ENCODE assay signal across 1 cellular context in genomic region chr7:50477640-50478039, GRCh38.
TF ChIP-seq lines count a peak whose summit lies in the region.

No MANE protein-coding gene starts in this region.

TF ChIP-seq in HepG2, 621 proteins besides CTCF, POLR2A, EP300 and RAD21 (continued from another document):
- TF ChIP-seq LRRFIP1 (CRISPR knock-in tag; conservative IDR thresholded peaks at IDR 0.05) (no peak), GABPA (IDR thresholded peaks at IDR 0.05; ENCODE audit: low read depth, low read length) (no peak), GABPA (CRISPR knock-in tag; IDR thresholded peaks at IDR 0.05; ENCODE audit: low read depth) (no peak), SAFB2 (CRISPR knock-in tag; IDR thresholded peaks at IDR 0.05; ENCODE audit: borderline replicate concordance, low read depth) (no peak), FOXP1 (IDR thresholded peaks at IDR 0.05) (no peak), FOXP1 (CRISPR knock-in tag; IDR thresholded peaks at IDR 0.05) (0 out of 2 replicates have a peak, but pooled peaks have one; percentile 49), SKIL (CRISPR knock-in tag; IDR thresholded peaks at IDR 0.05; ENCODE audit: borderline replicate concordance) (no peak), ZNF749 (CRISPR knock-in tag; IDR thresholded peaks at IDR 0.05; ENCODE audit: borderline replicate concordance) (no peak), HNRNPH1 (optimal IDR thresholded peaks at IDR 0.05; ENCODE audit: low read depth, low read length) (no peak), HHEX (CRISPR knock-in tag; IDR thresholded peaks at IDR 0.05) (no peak), KDM5A (IDR thresholded peaks at IDR 0.05; ENCODE audit: borderline replicate concordance, low read length) (no peak), SATB2 (CRISPR knock-in tag; IDR thresholded peaks at IDR 0.05) (no peak), NR2F1 (CRISPR knock-in tag; IDR thresholded peaks at IDR 0.05) (no peak), ZC3H13 (CRISPR knock-in tag; IDR thresholded peaks at IDR 0.05) (no peak), ZKSCAN8 (CRISPR knock-in tag; IDR thresholded peaks at IDR 0.05; ENCODE audit: borderline replicate concordance) (peak; percentile 95), KLF11 (CRISPR knock-in tag; IDR thresholded peaks at IDR 0.05) (no peak), ZNF768 (CRISPR knock-in tag; IDR thresholded peaks at IDR 0.05) (no peak), ZNF724P (CRISPR knock-in tag; IDR thresholded peaks at IDR 0.05; ENCODE audit: borderline replicate concordance) (no peak), RARA (CRISPR knock-in tag; IDR thresholded peaks at IDR 0.05) (0 out of 2 replicates have a peak, but pooled peaks have one; percentile 10), SOX5 (CRISPR knock-in tag; IDR thresholded peaks at IDR 0.05; ENCODE audit: borderline replicate concordance) (peak; percentile 43; the same call in 1 of the 2 replicates)
- TF ChIP-seq, protein P1, sequence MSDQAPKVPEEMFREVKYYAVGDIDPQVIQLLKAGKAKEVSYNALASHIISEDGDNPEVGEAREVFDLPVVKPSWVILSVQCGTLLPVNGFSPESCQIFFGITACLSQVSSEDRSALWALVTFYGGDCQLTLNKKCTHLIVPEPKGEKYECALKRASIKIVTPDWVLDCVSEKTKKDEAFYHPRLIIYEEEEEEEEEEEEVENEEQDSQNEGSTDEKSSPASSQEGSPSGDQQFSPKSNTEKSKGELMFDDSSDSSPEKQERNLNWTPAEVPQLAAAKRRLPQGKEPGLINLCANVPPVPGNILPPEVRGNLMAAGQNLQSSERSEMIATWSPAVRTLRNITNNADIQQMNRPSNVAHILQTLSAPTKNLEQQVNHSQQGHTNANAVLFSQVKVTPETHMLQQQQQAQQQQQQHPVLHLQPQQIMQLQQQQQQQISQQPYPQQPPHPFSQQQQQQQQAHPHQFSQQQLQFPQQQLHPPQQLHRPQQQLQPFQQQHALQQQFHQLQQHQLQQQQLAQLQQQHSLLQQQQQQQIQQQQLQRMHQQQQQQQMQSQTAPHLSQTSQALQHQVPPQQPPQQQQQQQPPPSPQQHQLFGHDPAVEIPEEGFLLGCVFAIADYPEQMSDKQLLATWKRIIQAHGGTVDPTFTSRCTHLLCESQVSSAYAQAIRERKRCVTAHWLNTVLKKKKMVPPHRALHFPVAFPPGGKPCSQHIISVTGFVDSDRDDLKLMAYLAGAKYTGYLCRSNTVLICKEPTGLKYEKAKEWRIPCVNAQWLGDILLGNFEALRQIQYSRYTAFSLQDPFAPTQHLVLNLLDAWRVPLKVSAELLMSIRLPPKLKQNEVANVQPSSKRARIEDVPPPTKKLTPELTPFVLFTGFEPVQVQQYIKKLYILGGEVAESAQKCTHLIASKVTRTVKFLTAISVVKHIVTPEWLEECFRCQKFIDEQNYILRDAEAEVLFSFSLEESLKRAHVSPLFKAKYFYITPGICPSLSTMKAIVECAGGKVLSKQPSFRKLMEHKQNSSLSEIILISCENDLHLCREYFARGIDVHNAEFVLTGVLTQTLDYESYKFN (CRISPR knock-in tag; conservative IDR thresholded peaks at IDR 0.05), result 0 out of 2 replicates have a peak, but pooled peaks have one; percentile 26
